1 cellular context compared by ENCODE assay signal in genomic region chr12:55585817-55586216, GRCh38.
A peak's percentile ranks its signal among the peaks of the same experiment; 100 is the strongest.
TF ChIP-seq lines count a peak whose summit lies in the region.

No MANE protein-coding gene starts in this region.

TF ChIP-seq in K562, 482 proteins besides CTCF, POLR2A, EP300 and RAD21:
- no peak for TF ChIP-seq ZNF75A (CRISPR knock-in tag; IDR thresholded peaks at IDR 0.05)
- no peak for TF ChIP-seq ZNF143 (CRISPR knock-in tag; IDR thresholded peaks at IDR 0.05)
- peak; percentile 73 for TF ChIP-seq TFE3 (CRISPR knock-in tag; IDR thresholded peaks at IDR 0.05)
